9 cellular contexts compared by ENCODE assay signal in genomic region chr4:94507708-94508107, GRCh38. TPM values are rescaled to one million over a fixed set of nuclear protein-coding genes. Genes with fewer than 3 reads are reported as not detected.
DNase-seq lines count a peak whose midpoint lies in the region; ATAC-seq and TF ChIP-seq lines count a peak whose summit lies in the region.
"Had no signal": no experiment of that assay in that cellular context is flagged by ENCODE, and none has a peak within 500 bp of the region (broad histone marks: within the 10 kb centered on the region; RNA-seq: fewer than 3 reads in every experiment).

No MANE protein-coding gene starts in this region.

- ATAC-seq in omental fat pad (ENCODE audit: low FRiP score) = peak; percentile 96
- ATAC-seq in HG03097 (IDR thresholded peaks at IDR 0.05; ENCODE audit: low FRiP score, unreplicated experiment) = no peak
- no peak for ATAC-seq in HG02973 (IDR thresholded peaks at IDR 0.05; ENCODE audit: unreplicated experiment)

- TF ChIP-seq CTCF in epithelial cell of proximal tubule (conservative IDR thresholded peaks at IDR 0.05; ENCODE audit: low read depth, low read length) (no peak), omental fat pad (IDR thresholded peaks at IDR 0.05) (no peak)

- DNase-seq in EH (ENCODE audit: low read depth) = peak; percentile 91
- DNase-seq in LHCN-M2 (ENCODE audit: low read depth) = peak; percentile 90
- peak; percentile 78 for DNase-seq in epithelial cell of proximal tubule (ENCODE audit: low read depth)
- DNase-seq in omental fat pad (ENCODE audit: low spot score) = no peak
- no peak for DNase-seq in activated CD8-positive, alpha-beta memory T cell treated with anti-CD3 and anti-CD28 coated beads, Interleukin-2, amount 50 U/mL, for 48 hours
- no peak for DNase-seq in stimulated activated CD4-positive, alpha-beta T cell treated with anti-CD3 and anti-CD28 coated beads, Interleukin-4, amount 100 ng/mL, for 4 hours
- DNase-seq: NCI-H1105 had no signal

- no peak overlapping the region for H3K4me3 ChIP-seq in epithelial cell of proximal tubule (ENCODE audit: low read depth, low read length)

RNA-seq across cellular contexts. Expression of gene PDLIM5, which starts 56.0 kb away (rescaled TPM):
- total RNA-seq in LHCN-M2 (2014; rRNA removed) (63.6 and 73.1 TPM in 2 replicates), epithelial cell of proximal tubule (47.2 and 48.8 TPM in 2 replicates), omental fat pad (100 to 1,000 TPM; 119 to 168 (median 146) TPM)
- 40.1 TPM for polyA plus RNA-seq in LHCN-M2 (2012)

Comparison
In these comparisons a context has a peak if more than half of its experiments do, and no peak if none do; other contexts are left out.
1. DNase-seq: peak in EH (single experiment), LHCN-M2 (single experiment) and epithelial cell of proximal tubule (single experiment); none in omental fat pad (single experiment), activated CD8-positive, alpha-beta memory T cell treated with anti-CD3 and anti-CD28 coated beads, Interleukin-2, amount 50 U/mL, for 48 hours (single experiment) and stimulated activated CD4-positive, alpha-beta T cell treated with anti-CD3 and anti-CD28 coated beads, Interleukin-4, amount 100 ng/mL, for 4 hours (0 of 2).